In genomic region chr16:22239131-22239805, GRCh38 we compare ENCODE assay signal across 12 cellular contexts. TPM values are rescaled to one million over a fixed set of nuclear protein-coding genes. Genes with fewer than 3 reads are reported as not detected.
DNase-seq lines count a peak whose midpoint lies in the region; ATAC-seq and TF ChIP-seq lines count a peak whose summit lies in the region.
"Had no signal": no experiment of that assay in that cellular context is flagged by ENCODE, and none has a peak within 500 bp of the region (broad histone marks: within the 10 kb centered on the region; RNA-seq: fewer than 3 reads in every experiment).

No MANE protein-coding gene starts in this region.

- TF ChIP-seq CTCF in activated CD8-positive, alpha-beta T cell treated with anti-CD3 and anti-CD28 coated beads for 36 hours (IDR thresholded peaks at IDR 0.05) = no peak
- no peak for TF ChIP-seq CTCF in vagina (IDR thresholded peaks at IDR 0.05)

- H3K27ac ChIP-seq in naive thymus-derived CD4-positive, alpha-beta T cell (ENCODE audit: low read depth, low read length) = no peak overlapping the region
- H3K27ac ChIP-seq in vagina = peak overlapping the region; percentile 17

- H3K36me3 Mint-ChIP-seq in activated CD8-positive, alpha-beta T cell treated with anti-CD3 and anti-CD28 coated beads for 36 hours (ENCODE audit: low read depth) = peaks cover 26% of the 10 kb centered on the region
- peaks cover 0 to 15% (median 0%) of the 10 kb centered on the region in 5 donors for H3K36me3 Mint-ChIP-seq in naive thymus-derived CD4-positive, alpha-beta T cell

- peak overlapping the region; percentile 15 to 78 for H3K27ac Mint-ChIP-seq in stimulated activated naive CD8-positive, alpha-beta T cell treated with anti-CD3 and anti-CD28 coated beads, Interleukin-15, amount 100 ng/mL, for 72 hours
- H3K27ac Mint-ChIP-seq in activated CD8-positive, alpha-beta T cell treated with anti-CD3 and anti-CD28 coated beads for 36 hours = peak overlapping the region; percentile 61
- H3K27ac Mint-ChIP-seq in naive thymus-derived CD4-positive, alpha-beta T cell = peak overlapping the region in 8 of 9 donors; percentile 69 to 87 (median 76)

- H3K4me3 Mint-ChIP-seq in stimulated activated naive CD8-positive, alpha-beta T cell treated with anti-CD3 and anti-CD28 coated beads, Interleukin-15, amount 100 ng/mL, for 72 hours = no peak overlapping the region
- H3K4me3 Mint-ChIP-seq in activated CD8-positive, alpha-beta T cell treated with anti-CD3 and anti-CD28 coated beads for 36 hours = no peak overlapping the region
- peak overlapping the region in 4 of 10 donors; percentile 18 to 56 (median 40) for H3K4me3 Mint-ChIP-seq in naive thymus-derived CD4-positive, alpha-beta T cell

- H3K4me1 ChIP-seq in naive thymus-derived CD4-positive, alpha-beta T cell (ENCODE audit: control insufficient read depth in 2 of 2, insufficient read depth in 2 of 2, low read length in 2 of 2) = peaks cover 12 to 30% of the 10 kb centered on the region in 2 donors
- peaks cover 41% of the 10 kb centered on the region for H3K4me1 ChIP-seq in vagina

- H3K9me3 Mint-ChIP-seq in stimulated activated naive CD8-positive, alpha-beta T cell treated with anti-CD3 and anti-CD28 coated beads, Interleukin-15, amount 100 ng/mL, for 72 hours = no peaks in the 10 kb centered on the region
- no peaks in the 10 kb centered on the region for H3K9me3 Mint-ChIP-seq in activated CD8-positive, alpha-beta T cell treated with anti-CD3 and anti-CD28 coated beads for 36 hours
- H3K9me3 Mint-ChIP-seq in naive thymus-derived CD4-positive, alpha-beta T cell = no peaks in the 10 kb centered on the region

- H3K4me1 Mint-ChIP-seq in stimulated activated naive CD8-positive, alpha-beta T cell treated with anti-CD3 and anti-CD28 coated beads, Interleukin-15, amount 100 ng/mL, for 72 hours = peaks cover 33% of the 10 kb centered on the region
- peaks cover 26% of the 10 kb centered on the region for H3K4me1 Mint-ChIP-seq in activated CD8-positive, alpha-beta T cell treated with anti-CD3 and anti-CD28 coated beads for 36 hours (ENCODE audit: low read depth)
- peaks cover 18 to 42% (median 33%) of the 10 kb centered on the region in 7 donors for H3K4me1 Mint-ChIP-seq in naive thymus-derived CD4-positive, alpha-beta T cell

- CTCF ChIA-PET in activated CD8-positive, alpha-beta T cell treated with anti-CD3 and anti-CD28 coated beads for 36 hours (lab: Charles Lee) = no interaction called here
- CTCF ChIA-PET in naive thymus-derived CD4-positive, alpha-beta T cell (lab: Charles Lee) = interaction anchor here (0.5 to 0.8 kb wide), 2 partner anchors 28 to 188 kb away, joined by 3 read pairs; no protein-coding TSS in a partner anchor

- H3K27me3 ChIP-seq in naive thymus-derived CD4-positive, alpha-beta T cell (ENCODE audit: control insufficient read depth in 2 of 2, insufficient read depth in 2 of 2, low read length in 2 of 2) = no peaks in the 10 kb centered on the region
- no peaks in the 10 kb centered on the region for H3K27me3 ChIP-seq in vagina

- H3K4me3 ChIP-seq in naive thymus-derived CD4-positive, alpha-beta T cell (ENCODE audit: low read length) = no peak overlapping the region
- H3K4me3 ChIP-seq in vagina = no peak overlapping the region

- H3K36me3 ChIP-seq in naive thymus-derived CD4-positive, alpha-beta T cell (ENCODE audit: control insufficient read depth in 2 of 3, insufficient read depth in 3 of 3, low read length in 3 of 3) = peaks cover 0 to under 1% (median 0%) of the 10 kb centered on the region in 3 experiments
- H3K36me3 ChIP-seq in vagina = peaks cover 0 to under 1% of the 10 kb centered on the region in 2 donors

- H3K27me3 Mint-ChIP-seq in stimulated activated naive CD8-positive, alpha-beta T cell treated with anti-CD3 and anti-CD28 coated beads, Interleukin-15, amount 100 ng/mL, for 72 hours = no peaks in the 10 kb centered on the region
- no peaks in the 10 kb centered on the region for H3K27me3 Mint-ChIP-seq in activated CD8-positive, alpha-beta T cell treated with anti-CD3 and anti-CD28 coated beads for 36 hours
- H3K27me3 Mint-ChIP-seq in naive thymus-derived CD4-positive, alpha-beta T cell = no peaks in the 10 kb centered on the region

- intact Hi-C loops in activated CD8-positive, alpha-beta T cell treated with anti-CD3 and anti-CD28 coated beads for 36 hours (cut with micrococcal nuclease) = no loop called here
- intact Hi-C loops in naive thymus-derived CD4-positive, alpha-beta T cell (cut with micrococcal nuclease) = no loop called here
- intact Hi-C loops in vagina (cut with DNase I) = no loop called here

- ATAC-seq in stimulated activated naive CD8-positive, alpha-beta T cell treated with anti-CD3 and anti-CD28 coated beads, Interleukin-15, amount 100 ng/mL, for 72 hours = peak; percentile 53
- no peak for ATAC-seq in stimulated activated naive CD8-positive, alpha-beta T cell treated with anti-CD3 and anti-CD28 coated beads, Interleukin-15, Interleukin-2, amounts not matched to agents 100 U/mL and 50 U/mL, for 24 hours
- peak; percentile 35 for ATAC-seq in activated CD8-positive, alpha-beta T cell treated with anti-CD3 and anti-CD28 coated beads for 36 hours
- ATAC-seq in naive thymus-derived CD4-positive, alpha-beta T cell = no peak

- DNase-seq in stimulated activated naive CD8-positive, alpha-beta T cell treated with anti-CD3 and anti-CD28 coated beads, Interleukin-15, amount 100 ng/mL, for 72 hours = no peak
- DNase-seq in stimulated activated naive CD8-positive, alpha-beta T cell treated with anti-CD3 and anti-CD28 coated beads, Interleukin-15, Interleukin-2, amounts not matched to agents 100 U/mL and 50 U/mL, for 24 hours = no peak
- no peak for DNase-seq in activated CD8-positive, alpha-beta T cell treated with anti-CD3 and anti-CD28 coated beads for 36 hours
- no peak for DNase-seq in naive thymus-derived CD4-positive, alpha-beta T cell
- DNase-seq in vagina (ENCODE audit: extremely low spot score in 2 of 2) (no peak), NCI-H1694 (lab: John Stamatoyannopoulos, UW) (no peak), GOT3 (lab: John Stamatoyannopoulos, UW) (no peak)
- no peak for DNase-seq in stimulated activated naive CD4-positive, alpha-beta T cell treated with Interleukin-2 at 50 U/mL for 16 hours (lab: John Stamatoyannopoulos, UW)
- DNase-seq: Calu3; effector CD8-positive, alpha-beta T cell; foreskin melanocyte; NCI-H345 had no signal

- POLR2A ChIA-PET in activated CD8-positive, alpha-beta T cell treated with anti-CD3 and anti-CD28 coated beads for 36 hours (lab: Charles Lee) = interaction anchor here (0.6 kb wide), 1 partner anchor 13 kb away, joined by 4 read pairs; no protein-coding TSS in a partner anchor
- POLR2A ChIA-PET in naive thymus-derived CD4-positive, alpha-beta T cell (lab: Charles Lee) = interaction anchor here (1.3 to 1.5 kb wide), 2 partner anchors 18 to 22 kb away, joined by 3 to 5 read pairs; no protein-coding TSS in a partner anchor

- H3K9me3 ChIP-seq in naive thymus-derived CD4-positive, alpha-beta T cell (ENCODE audit: control insufficient read depth in 2 of 3, low read length in 3 of 3) = no peaks in the 10 kb centered on the region
- H3K9me3 ChIP-seq in vagina = no peaks in the 10 kb centered on the region

- no peak for TF ChIP-seq POLR2A in vagina (IDR thresholded peaks at IDR 0.05)

RNA-seq across cellular contexts. Expression of gene EEF2K, which starts 33.2 kb away (rescaled TPM):
- total RNA-seq in activated CD8-positive, alpha-beta T cell treated with anti-CD3 and anti-CD28 coated beads for 36 hours = 10 to 100 TPM; 28.6 to 31.2 TPM
- 10 to 100 TPM; 15.3 to 27.9 (median 21.8) TPM for total RNA-seq in naive thymus-derived CD4-positive, alpha-beta T cell
- 1 to 10 TPM; 1.9 to 3.1 TPM for polyA plus RNA-seq in naive thymus-derived CD4-positive, alpha-beta T cell
- total RNA-seq in vagina = 50.3 TPM

RNA-seq across cellular contexts. Expression of gene POLR3E, which starts 57.9 kb away (rescaled TPM):
- 10 to 100 TPM; 66.9 to 67.9 TPM for total RNA-seq in activated CD8-positive, alpha-beta T cell treated with anti-CD3 and anti-CD28 coated beads for 36 hours
- 100 to 1,000 TPM in 4 of 5 experiments, 10 to 100 TPM in 1; 60.1 to 232 (median 112) TPM for total RNA-seq in naive thymus-derived CD4-positive, alpha-beta T cell
- 10 to 100 TPM; 11.8 to 19.2 TPM for polyA plus RNA-seq in naive thymus-derived CD4-positive, alpha-beta T cell
- total RNA-seq in vagina = 38.5 TPM

Comparison
In these comparisons a context has a peak if more than half of its experiments do, and no peak if none do; other contexts are left out.
1. ATAC-seq: peak in stimulated activated naive CD8-positive, alpha-beta T cell treated with anti-CD3 and anti-CD28 coated beads, Interleukin-15, amount 100 ng/mL, for 72 hours (single experiment) and activated CD8-positive, alpha-beta T cell treated with anti-CD3 and anti-CD28 coated beads for 36 hours (single experiment); none in stimulated activated naive CD8-positive, alpha-beta T cell treated with anti-CD3 and anti-CD28 coated beads, Interleukin-15, Interleukin-2, amounts not matched to agents 100 U/mL and 50 U/mL, for 24 hours (single experiment) and naive thymus-derived CD4-positive, alpha-beta T cell (single experiment).
2. Peak in every context shown above with its lines, with median percentiles within 50 percentile points of each other: H3K27ac Mint-ChIP-seq.